Comparison of ENCODE assay signal across 8 cellular contexts in genomic region chr7:135211179-135211945, GRCh38. TPM values are rescaled to one million over a fixed set of nuclear protein-coding genes. Genes with fewer than 3 reads are reported as not detected.
DNase-seq lines count a peak whose midpoint lies in the region; ATAC-seq and TF ChIP-seq lines count a peak whose summit lies in the region.

Gene WDR91 (minus strand): TSS chr7:135211526. CDS start chr7:135211502, 24 bp downstream.

- H3K9me3 ChIP-seq in WERI-Rb-1 (ENCODE audit: severe bottlenecking) (no peaks in the 10 kb centered on the region), breast epithelium (no peaks in the 10 kb centered on the region)

- intact Hi-C loops in breast epithelium (cut with DNase I; ENCODE audit: low total_unique reads) = no loop called here

- H3K36me3 ChIP-seq in WERI-Rb-1 = peaks cover 6% of the 10 kb centered on the region
- H3K36me3 ChIP-seq in breast epithelium = no peaks in the 10 kb centered on the region

- no peaks in the 10 kb centered on the region for H3K4me1 ChIP-seq in breast epithelium

- peak within 1 kb of the TSS; percentile 80 for H3K27ac ChIP-seq in WERI-Rb-1
- H3K27ac ChIP-seq in breast epithelium = peak within 1 kb of the TSS; percentile 94

- TF ChIP-seq CTCF in WERI-Rb-1 (IDR thresholded peaks at IDR 0.05; ENCODE audit: low read depth, low read length) (no peak), breast epithelium (IDR thresholded peaks at IDR 0.05) (no peak)

- H3K27me3 ChIP-seq in WERI-Rb-1 (ENCODE audit: insufficient read depth, low read depth, severe bottlenecking) (no peaks in the 10 kb centered on the region), breast epithelium (no peaks in the 10 kb centered on the region)

- H3K4me3 ChIP-seq in WERI-Rb-1 (ENCODE audit: low read depth, low read length) (peak within 1 kb of the TSS; percentile 61), breast epithelium (peak within 1 kb of the TSS; percentile 74 to 85 (median 76))

- ATAC-seq in HG03175 (IDR thresholded peaks at IDR 0.05; ENCODE audit: unreplicated experiment) = peak; percentile 76

- TF ChIP-seq POLR2A in GM18951 (IDR thresholded peaks at IDR 0.05; ENCODE audit: extremely low read depth, insufficient read depth, insufficient read length) (peak; percentile 92), breast epithelium (IDR thresholded peaks at IDR 0.05) (peak; percentile 66)

- DNase-seq in AG08396 (ENCODE audit: low spot score) = peak; percentile 100
- DNase-seq in NCI-H2227 (lab: John Stamatoyannopoulos, UW; ENCODE audit: unreplicated experiment) = peak; percentile 96
- DNase-seq in WERI-Rb-1 = peak; percentile 96
- DNase-seq in breast epithelium (ENCODE audit: low spot score in 2 of 2) = peak; percentile 96
- peak; percentile 100 for DNase-seq in iPS-NIHi7 (ENCODE audit: extremely low spot score)
- peak; percentile 70 for DNase-seq in smooth muscle cell of the brain vasculature (ENCODE audit: low read depth, low spot score)

- in situ Hi-C loops in GM18951 (cut with MboI; ENCODE audit: low sequenced_read_pairs, unreplicated experiment) = no loop called here

RNA-seq across cellular contexts. Expression of gene WDR91, which starts in this region (rescaled TPM):
- 10 to 100 TPM; 21.4 to 26.5 (median 23.1) TPM for total RNA-seq in breast epithelium

Comparison
In these comparisons a context has a peak if more than half of its experiments do, and no peak if none do; other contexts are left out.
1. Peak in every context shown above with its lines: DNase-seq, ATAC-seq, H3K4me3 ChIP-seq and H3K27ac ChIP-seq.